ENCODE assay signal across 36 cellular contexts in genomic region chr5:118705931-118706330, GRCh38.
"Had no signal": no experiment of that assay in that cellular context is flagged by ENCODE, and none has a peak within 500 bp of the region (broad histone marks: within the 10 kb centered on the region; RNA-seq: fewer than 3 reads in every experiment).

No MANE protein-coding gene starts in this region.

- H3K4me3 ChIP-seq: breast epithelium, heart left ventricle, lower lobe of right lung, ovary, sigmoid colon, thoracic aorta had no signal

- H3K27me3 Mint-ChIP-seq: activated CD4-positive, alpha-beta memory T cell treated with anti-CD3 and anti-CD28 coated beads for 36 hours; activated T-helper 17 cell treated with anti-CD3 and anti-CD28 coated beads, Interleukin-2, amount 50 U/mL, for 72 hours; central memory CD8-positive, alpha-beta T cell; progenitor cell of endocrine pancreas; stimulated activated naive CD8-positive, alpha-beta T cell treated with anti-CD3 and anti-CD28 coated beads, Interleukin-15, Interleukin-2, amounts not matched to agents 100 ng/mL and 50 ng/mL, for 24 hours had no signal

- H3K27ac ChIP-seq: breast epithelium, heart left ventricle, lower lobe of right lung, ovary, sigmoid colon, thoracic aorta, VCaP had no signal

- H3K36me3 Mint-ChIP-seq: stimulated activated effector memory CD8-positive, alpha-beta T cell treated with anti-CD3 and anti-CD28 coated beads, Interleukin-12 subunit alpha, Interleukin-12 subunit beta, amount 100 ng/mL, for 72 hours had no signal

- H3K4me1 ChIP-seq: breast epithelium, heart left ventricle, lower lobe of right lung, sigmoid colon had no signal

- H3K36me3 ChIP-seq: breast epithelium, heart left ventricle, lower lobe of right lung, ovary, sigmoid colon, thoracic aorta had no signal

- H3K9me3 ChIP-seq: lower lobe of right lung, ovary had no signal

- ATAC-seq: activated CD4-positive, CD25-positive, alpha-beta regulatory T cell treated with anti-CD3 and anti-CD28 coated beads, Interleukin-2, amount 50 U/mL, for 24 hours; activated T-cell treated with anti-CD3 and anti-CD28 coated beads, Interleukin-2, amount 50 U/mL, for 4 hours; activated T-helper 17 cell treated with anti-CD3 and anti-CD28 coated beads, Interleukin-2, amount 50 U/mL, for 72 hours; heart left ventricle; left lobe of liver; lower lobe of right lung; stimulated activated effector memory CD8-positive, alpha-beta T cell treated with anti-CD3 and anti-CD28 coated beads, Interleukin-12 subunit alpha, Interleukin-12 subunit beta, amount 100 ng/mL, for 72 hours had no signal

- H3K27me3 ChIP-seq: breast epithelium, heart left ventricle, ovary, sigmoid colon had no signal

- H3K4me3 Mint-ChIP-seq: activated CD4-positive, alpha-beta memory T cell treated with anti-CD3 and anti-CD28 coated beads for 36 hours; activated T-cell treated with anti-CD3 and anti-CD28 coated beads, Interleukin-2, amount 50 U/mL, for 4 hours; activated T-helper 17 cell treated with anti-CD3 and anti-CD28 coated beads, Interleukin-2, amount 50 U/mL, for 72 hours; central memory CD8-positive, alpha-beta T cell; immature natural killer cell; nephron; stimulated activated effector memory CD8-positive, alpha-beta T cell treated with anti-CD3 and anti-CD28 coated beads, Interleukin-12 subunit alpha, Interleukin-12 subunit beta, amount 100 ng/mL, for 72 hours; stimulated activated naive CD8-positive, alpha-beta T cell treated with anti-CD3 and anti-CD28 coated beads, Interleukin-15, Interleukin-2, amounts not matched to agents 100 ng/mL and 50 ng/mL, for 24 hours; T-helper 1 cell treated with Interleukin-12 subunit alpha and Interleukin-12 subunit beta and Interleukin-4 antibody, amounts not matched to agents 30 μg/mL and 1 μg/mL, for 36 hours had no signal

- DNase-seq: activated CD4-positive, alpha-beta memory T cell treated with anti-CD3 and anti-CD28 coated beads for 36 hours; activated CD4-positive, alpha-beta T cell treated with anti-CD3 and anti-CD28 coated beads for 48 hours; activated CD8-positive, alpha-beta memory T cell treated with anti-CD3 and anti-CD28 coated beads, Interleukin-2, amount 50 U/mL, for 48 hours; activated gamma-delta T cell treated with Interleukin-2 at 50 U/mL for 16 hours; activated naive CD4-positive, alpha-beta T cell treated with anti-CD3 and anti-CD28 coated beads, Interleukin-2, amount 50 U/mL, for 16 hours; activated T-cell treated with anti-CD3 and anti-CD28 coated beads, Interleukin-2, amount 50 U/mL, for 4 hours; amygdala; dermis blood vessel endothelial cell; effector CD8-positive, alpha-beta T cell; erythroblast; foreskin fibroblast; heart left ventricle; hypothalamus; immature natural killer cell; kidney; lower lobe of right lung; mesendoderm; ovary; retina; sigmoid colon; small intestine; stimulated activated CD4-positive, alpha-beta T cell treated with anti-CD3 and anti-CD28 coated beads, Interleukin-4, amount 100 ng/mL, for 24 hours; T-helper 9 cell; trophoblast cell had no signal

- H3K27ac Mint-ChIP-seq: activated CD4-positive, alpha-beta memory T cell treated with anti-CD3 and anti-CD28 coated beads for 36 hours; activated T-helper 17 cell treated with anti-CD3 and anti-CD28 coated beads, Interleukin-2, amount 50 U/mL, for 72 hours; immature natural killer cell; nephron; progenitor cell of endocrine pancreas; stimulated activated effector memory CD8-positive, alpha-beta T cell treated with anti-CD3 and anti-CD28 coated beads, Interleukin-12 subunit alpha, Interleukin-12 subunit beta, amount 100 ng/mL, for 72 hours; stimulated activated naive CD8-positive, alpha-beta T cell treated with anti-CD3 and anti-CD28 coated beads, Interleukin-15, Interleukin-2, amounts not matched to agents 100 ng/mL and 50 ng/mL, for 24 hours; T-helper 1 cell treated with Interleukin-12 subunit alpha and Interleukin-12 subunit beta and Interleukin-4 antibody, amounts not matched to agents 30 μg/mL and 1 μg/mL, for 36 hours had no signal

- H3K4me1 Mint-ChIP-seq: activated T-helper 17 cell treated with anti-CD3 and anti-CD28 coated beads, Interleukin-2, amount 50 U/mL, for 72 hours; central memory CD8-positive, alpha-beta T cell; immature natural killer cell; stimulated activated effector memory CD8-positive, alpha-beta T cell treated with anti-CD3 and anti-CD28 coated beads, Interleukin-12 subunit alpha, Interleukin-12 subunit beta, amount 100 ng/mL, for 72 hours had no signal
